Comparison of ENCODE assay signal across 17 cellular contexts in the genomic region with DNA sequence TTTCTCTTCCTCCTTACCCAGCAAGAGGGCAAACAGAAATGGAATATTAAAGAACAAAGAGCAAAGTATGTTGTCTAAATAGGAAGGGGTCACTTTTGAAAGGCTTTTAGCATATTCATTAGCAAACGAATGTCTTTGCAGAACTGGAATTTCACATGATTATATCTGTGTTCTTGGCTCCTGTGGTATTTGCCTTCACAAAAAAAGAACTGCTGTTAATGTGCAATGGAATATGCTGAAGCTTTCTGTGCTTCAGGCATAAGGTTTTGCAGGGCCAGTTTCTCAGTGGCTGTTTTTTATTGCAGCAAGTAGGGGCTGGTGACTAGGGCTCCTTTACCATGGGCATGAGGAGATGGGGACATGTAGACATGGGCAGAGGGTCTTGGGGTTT.
DNase-seq lines count a peak whose midpoint lies in the region; ATAC-seq and TF ChIP-seq lines count a peak whose summit lies in the region.
"Had no signal": no experiment of that assay in that cellular context is flagged by ENCODE, and none has a peak within 500 bp of the region (broad histone marks: within the 10 kb centered on the region; RNA-seq: fewer than 3 reads in every experiment).

No MANE protein-coding gene starts in this region.

- H3K4me3 ChIP-seq in Loucy (ENCODE audit: low read length, poor library complexity, severe bottlenecking) = no peak overlapping the region
- no peak overlapping the region for H3K4me3 ChIP-seq in neural progenitor cell
- no peak overlapping the region for H3K4me3 ChIP-seq in smooth muscle cell
- no peak overlapping the region for H3K4me3 ChIP-seq in CD8-positive, alpha-beta memory T cell (ENCODE audit: low read length)
- H3K4me3 ChIP-seq: A549 had no signal

- DNase-seq in neural progenitor cell (ENCODE audit: low spot score) (no peak), smooth muscle cell (lab: John Stamatoyannopoulos, UW; ENCODE audit: unreplicated experiment) (no peak)
- no peak for DNase-seq in CD8-positive, alpha-beta memory T cell
- DNase-seq in activated naive CD4-positive, alpha-beta T cell treated with Interleukin-2 at 50 U/mL for 16 hours = no peak
- DNase-seq: CD4-positive, alpha-beta memory T cell; COR-L47; DMS153; DMS79 treated with DMSO at 0.1 percent for 48 hours; GDM1; IMR-90 had no signal

- no peak overlapping the region for H3K4me3 Mint-ChIP-seq in neural progenitor cell
- H3K4me3 Mint-ChIP-seq in CD8-positive, alpha-beta memory T cell = no peak overlapping the region
- H3K4me3 Mint-ChIP-seq: CD4-positive, alpha-beta memory T cell had no signal

- H3K36me3 ChIP-seq in Loucy (ENCODE audit: insufficient read depth, low read length) (no peaks in the 10 kb centered on the region), neural progenitor cell (no peaks in the 10 kb centered on the region), smooth muscle cell (ENCODE audit: low read depth) (no peaks in the 10 kb centered on the region)
- H3K36me3 ChIP-seq in CD8-positive, alpha-beta memory T cell (ENCODE audit: insufficient read depth, low read length) = no peaks in the 10 kb centered on the region
- H3K36me3 ChIP-seq: BE2C had no signal

- peaks cover 8% of the 10 kb centered on the region for H3K4me1 ChIP-seq in Loucy (ENCODE audit: insufficient read depth, low read length, poor library complexity, severe bottlenecking)
- no peaks in the 10 kb centered on the region for H3K4me1 ChIP-seq in neural progenitor cell
- H3K4me1 ChIP-seq in smooth muscle cell (ENCODE audit: low read depth) = no peaks in the 10 kb centered on the region
- H3K4me1 ChIP-seq in CD8-positive, alpha-beta memory T cell (ENCODE audit: insufficient read depth, low read length) = no peaks in the 10 kb centered on the region
- H3K4me1 ChIP-seq: A549, BE2C had no signal

- TF ChIP-seq CTCF in Loucy (conservative IDR thresholded peaks at IDR 0.05; ENCODE audit: low read length) (no peak), neural progenitor cell (IDR thresholded peaks at IDR 0.05) (no peak), smooth muscle cell (IDR thresholded peaks at IDR 0.05; ENCODE audit: borderline replicate concordance, insufficient read depth, poor library complexity, severe bottlenecking) (no peak)

- H2AFZ ChIP-seq in Loucy (ENCODE audit: low read length) (peak overlapping the region; percentile 30; the same call in 1 of the 2 replicates), neural progenitor cell (replicated peaks) (peak overlapping the region; percentile 6), smooth muscle cell (ENCODE audit: low read depth) (peak overlapping the region; percentile 43)

- H3K9me3 Mint-ChIP-seq in neural progenitor cell = peaks cover 2% of the 10 kb centered on the region
- H3K9me3 Mint-ChIP-seq in CD8-positive, alpha-beta memory T cell = no peaks in the 10 kb centered on the region
- H3K9me3 Mint-ChIP-seq: CD4-positive, alpha-beta memory T cell had no signal

- H3K79me2 ChIP-seq in Loucy (ENCODE audit: insufficient read depth, low read length) (no peaks in the 10 kb centered on the region), neural progenitor cell (ENCODE audit: low read depth) (no peaks in the 10 kb centered on the region), smooth muscle cell (ENCODE audit: low read depth) (no peaks in the 10 kb centered on the region)

- ATAC-seq in HG03196 (IDR thresholded peaks at IDR 0.05; ENCODE audit: unreplicated experiment) = no peak
- no peak for ATAC-seq in GM18870 (IDR thresholded peaks at IDR 0.05; ENCODE audit: unreplicated experiment)
- ATAC-seq: A549 had no signal

- H3K27ac ChIP-seq in angular gyrus (ENCODE audit: low read depth, low read length) = peak overlapping the region; percentile 31
- H3K27ac ChIP-seq in neural progenitor cell = no peak overlapping the region
- no peak overlapping the region for H3K27ac ChIP-seq in smooth muscle cell (ENCODE audit: low read depth)
- no peak overlapping the region for H3K27ac ChIP-seq in CD8-positive, alpha-beta memory T cell (ENCODE audit: low read depth, low read length)
- H3K27ac ChIP-seq: A549, C4-2B had no signal

- no peaks in the 10 kb centered on the region for H3K9me3 ChIP-seq in Loucy (ENCODE audit: insufficient read depth, low read depth, low read length)
- H3K9me3 ChIP-seq in neural progenitor cell (ENCODE audit: low read depth) = no peaks in the 10 kb centered on the region
- H3K9me3 ChIP-seq in smooth muscle cell (replicated peaks; ENCODE audit: low read depth) = no peaks in the 10 kb centered on the region
- no peaks in the 10 kb centered on the region for H3K9me3 ChIP-seq in CD8-positive, alpha-beta memory T cell (ENCODE audit: low read length)
- H3K9me3 ChIP-seq: A549, BE2C had no signal

- peaks cover 2% of the 10 kb centered on the region for H3K27me3 Mint-ChIP-seq in neural progenitor cell (ENCODE audit: insufficient read depth, low read depth)
- peaks cover 5 to 14% of the 10 kb centered on the region in 2 donors for H3K27me3 Mint-ChIP-seq in CD8-positive, alpha-beta memory T cell

- H3K4me1 Mint-ChIP-seq in neural progenitor cell = peaks cover 2% of the 10 kb centered on the region
- no peaks in the 10 kb centered on the region for H3K4me1 Mint-ChIP-seq in CD8-positive, alpha-beta memory T cell

- no peak overlapping the region for H3K27ac Mint-ChIP-seq in neural progenitor cell
- H3K27ac Mint-ChIP-seq in CD8-positive, alpha-beta memory T cell = no peak overlapping the region

- H4K20me1 ChIP-seq in Loucy (ENCODE audit: insufficient read depth, low read length, poor library complexity, severe bottlenecking) (no peaks in the 10 kb centered on the region), neural progenitor cell (ENCODE audit: low read depth) (no peaks in the 10 kb centered on the region), smooth muscle cell (ENCODE audit: low read depth) (no peaks in the 10 kb centered on the region)

- 6% methylated on average over 1 of the region's 1 CpG for WGBS in smooth muscle cell (ENCODE audit: low lambda C conversion rate)

- H3K27me3 ChIP-seq in Loucy (ENCODE audit: insufficient read depth, low read length, poor library complexity, severe bottlenecking) (no peaks in the 10 kb centered on the region), neural progenitor cell (no peaks in the 10 kb centered on the region), smooth muscle cell (ENCODE audit: low read depth) (no peaks in the 10 kb centered on the region)
- H3K27me3 ChIP-seq in CD8-positive, alpha-beta memory T cell (ENCODE audit: insufficient read depth, low read length, poor library complexity, severe bottlenecking) = no peaks in the 10 kb centered on the region
- H3K27me3 ChIP-seq: BE2C had no signal

- no peaks in the 10 kb centered on the region for H3K36me3 Mint-ChIP-seq in neural progenitor cell
- no peaks in the 10 kb centered on the region for H3K36me3 Mint-ChIP-seq in CD8-positive, alpha-beta memory T cell
- H3K36me3 Mint-ChIP-seq: CD4-positive, alpha-beta memory T cell had no signal

- H3K4me2 ChIP-seq in Loucy (ENCODE audit: low read depth, low read length, poor library complexity, severe bottlenecking) (no peak overlapping the region), neural progenitor cell (no peak overlapping the region), smooth muscle cell (no peak overlapping the region)
- H3K4me2 ChIP-seq: A549 had no signal

- CTCF ChIA-PET in CD8-positive, alpha-beta memory T cell (lab: Charles Lee) = no interaction called here

- H3F3A ChIP-seq in Loucy (ENCODE audit: low read depth) (no peaks in the 10 kb centered on the region), neural progenitor cell (ENCODE audit: low read depth) (no peaks in the 10 kb centered on the region), smooth muscle cell (ENCODE audit: low read depth) (no peaks in the 10 kb centered on the region)

- no peak overlapping the region for H3K9ac ChIP-seq in Loucy (ENCODE audit: low read depth, low read length, poor library complexity, severe bottlenecking)
- no peak overlapping the region for H3K9ac ChIP-seq in neural progenitor cell
- H3K9ac ChIP-seq in smooth muscle cell (ENCODE audit: low read depth) = no peak overlapping the region

- no peaks in the 10 kb centered on the region for H3K9me2 ChIP-seq in Loucy (replicated peaks; ENCODE audit: low read depth, low read length)

- POLR2A ChIA-PET in CD8-positive, alpha-beta memory T cell (lab: Charles Lee) = no interaction called here
